ENCODE assay signal across 22 cellular contexts in genomic region chr12:13125996-13126395, GRCh38. TPM values are rescaled to one million over a fixed set of nuclear protein-coding genes. Genes with fewer than 3 reads are reported as not detected.
A peak's percentile ranks its signal among the peaks of the same experiment; 100 is the strongest.
DNase-seq lines count a peak whose midpoint lies in the region; ATAC-seq, FAIRE-seq and TF ChIP-seq lines count a peak whose summit lies in the region.
"Had no signal": no experiment of that assay in that cellular context is flagged by ENCODE, and none has a peak within 500 bp of the region (broad histone marks: within the 10 kb centered on the region; RNA-seq: fewer than 3 reads in every experiment).

No MANE protein-coding gene starts in this region.

- TF ChIP-seq CTCF in PC-9 (conservative IDR thresholded peaks at IDR 0.05) (no peak), bronchial epithelial cell (IDR thresholded peaks at IDR 0.05; ENCODE audit: insufficient read depth, low read length, severe bottlenecking) (no peak), keratinocyte (optimal IDR thresholded peaks at IDR 0.05 in 1 of 3, IDR thresholded peaks at IDR 0.05 in 1 of 3, conservative IDR thresholded peaks at IDR 0.05 in 1 of 3; ENCODE audit: extremely low read depth in 1 of 3, insufficient read depth in 2 of 3, low read length in 3 of 3) (no peak), natural killer cell (IDR thresholded peaks at IDR 0.05) (no peak)

- dilution Hi-C loops in keratinocyte (cut with MboI; ENCODE audit: extremely low pct_ligation_motif_present, low sequenced_read_pairs), result no loop called here

- H3K9ac ChIP-seq in keratinocyte (ENCODE audit: control insufficient read depth, extremely low read depth, insufficient read depth, low read length), result no peak overlapping the region
- H3K9ac ChIP-seq: GM23248 had no signal

- no peaks in the 10 kb centered on the region for H3K36me3 ChIP-seq in PC-9 (ENCODE audit: low read depth)
- H3K36me3 ChIP-seq in bronchial epithelial cell (ENCODE audit: control insufficient read depth, insufficient read depth, low read length), result no peaks in the 10 kb centered on the region
- H3K36me3 ChIP-seq in keratinocyte (ENCODE audit: control insufficient read depth in 2 of 2, extremely low read depth in 1 of 2, insufficient read depth in 2 of 2, low read length in 2 of 2), result no peaks in the 10 kb centered on the region
- H3K36me3 ChIP-seq: BE2C had no signal

- FAIRE-seq in bronchial epithelial cell (lab: Jason Lieb, UNC) (no peak), keratinocyte (lab: Jason Lieb, UNC) (peak; percentile 32)
- FAIRE-seq: GM12891, GM19239, HTR-8/SVneo had no signal

- CTCF ChIA-PET in PC-9 (lab: Charles Lee), result no interaction called here

- no peak overlapping the region for H3K27ac Mint-ChIP-seq in natural killer cell
- H3K27ac Mint-ChIP-seq: CD4-positive, CD25-positive, alpha-beta regulatory T cell; CD8-positive, alpha-beta memory T cell had no signal

- intact Hi-C loops in PC-9 (cut with micrococcal nuclease; ENCODE audit: unreplicated experiment) (loop anchor here (1.0 kb wide), 4 partner anchors 9 to 70 kb away; partner anchors contain the start of gene EMP1), natural killer cell (cut with micrococcal nuclease) (no loop called here)

- POLR2A ChIA-PET in PC-9 (lab: Charles Lee; ENCODE audit: unreplicated experiment), result interaction anchor here (0.7 kb wide), 1 partner anchor 24 kb away, joined by 6 read pairs; no protein-coding TSS in a partner anchor

- no peaks in the 10 kb centered on the region for H3K9me3 Mint-ChIP-seq in natural killer cell
- H3K9me3 Mint-ChIP-seq: CD8-positive, alpha-beta memory T cell had no signal

- no peaks in the 10 kb centered on the region for H3K4me1 Mint-ChIP-seq in natural killer cell
- H3K4me1 Mint-ChIP-seq: CD4-positive, CD25-positive, alpha-beta regulatory T cell; CD8-positive, alpha-beta memory T cell had no signal

- H3K4me3 Mint-ChIP-seq in natural killer cell, result no peak overlapping the region
- H3K4me3 Mint-ChIP-seq: CD4-positive, CD25-positive, alpha-beta regulatory T cell; CD8-positive, alpha-beta memory T cell had no signal

- ATAC-seq in GM21390 (IDR thresholded peaks at IDR 0.05; ENCODE audit: unreplicated experiment), result no peak
- ATAC-seq in natural killer cell, result no peak

- no peaks in the 10 kb centered on the region for H3K9me2 ChIP-seq in PC-9 (ENCODE audit: insufficient read depth)

- H3K4me2 ChIP-seq in PC-9, result 0 out of 2 replicates have a peak overlapping the region, but pooled peaks have one; percentile 52
- peak overlapping the region; percentile 6 for H3K4me2 ChIP-seq in keratinocyte (ENCODE audit: control insufficient read depth, extremely low read depth, insufficient read depth, low read depth, low read length)

- peaks cover 22% of the 10 kb centered on the region for H3F3A ChIP-seq in PC-9 (ENCODE audit: insufficient read depth, low read depth)

- no peaks in the 10 kb centered on the region for H3K36me3 Mint-ChIP-seq in natural killer cell
- H3K36me3 Mint-ChIP-seq: CD4-positive, CD25-positive, alpha-beta regulatory T cell had no signal

- BruUV-seq in PC-9 (replicated peaks; lab: Mats Ljungman, UMichigan), result no TSS peak

- H3K4me1 ChIP-seq in PC-9 (replicated peaks; ENCODE audit: insufficient read depth) (peaks cover 44% of the 10 kb centered on the region), keratinocyte (ENCODE audit: control insufficient read depth, extremely low read depth, insufficient read depth, low read length) (peaks cover 26% of the 10 kb centered on the region)
- H3K4me1 ChIP-seq: BE2C had no signal

- DNase-seq in PC-9, result no peak
- DNase-seq in bronchial epithelial cell (ENCODE audit: low read depth), result peak; percentile 47
- DNase-seq in keratinocyte (ENCODE audit: low read depth, low spot score), result peak; percentile 5
- DNase-seq in natural killer cell, result no peak
- no peak for DNase-seq in GF-D8 (lab: John Stamatoyannopoulos, UW)
- DNase-seq: ACHN; BE2C; C1 segment of cervical spinal cord; CD8-positive, alpha-beta memory T cell; COR-L47; DMS 273 treated with DMSO at 0.1 percent for 48 hours; DMS53; DND-41; EL; GM23248; HCEC 1CT; IMR-90 had no signal

- H3K27me3 ChIP-seq in PC-9 (ENCODE audit: insufficient read depth, low read depth) (no peaks in the 10 kb centered on the region), bronchial epithelial cell (ENCODE audit: control insufficient read depth, insufficient read depth, low read length) (no peaks in the 10 kb centered on the region), keratinocyte (ENCODE audit: control insufficient read depth, extremely low read depth, insufficient read depth, low read length) (no peaks in the 10 kb centered on the region)

- no peaks in the 10 kb centered on the region for H3K9me3 ChIP-seq in PC-9 (ENCODE audit: insufficient read depth, low read depth)
- H3K9me3 ChIP-seq in keratinocyte (ENCODE audit: control insufficient read depth, low read depth, low read length), result no peaks in the 10 kb centered on the region
- H3K9me3 ChIP-seq: BE2C had no signal

- H4K20me1 ChIP-seq in PC-9 (ENCODE audit: insufficient read depth), result no peaks in the 10 kb centered on the region
- no peaks in the 10 kb centered on the region for H4K20me1 ChIP-seq in keratinocyte (ENCODE audit: control insufficient read depth, extremely low read depth, insufficient read depth, low read length)

- H3K27ac ChIP-seq in PC-9 (no peak overlapping the region), keratinocyte (ENCODE audit: control insufficient read depth, insufficient read depth, low read length) (no peak overlapping the region)
- H3K27ac ChIP-seq: GM23248 had no signal

- H2AFZ ChIP-seq in PC-9, result no peak overlapping the region
- H2AFZ ChIP-seq in keratinocyte (ENCODE audit: control insufficient read depth, low read length), result no peak overlapping the region
- H2AFZ ChIP-seq: GM23248 had no signal

- no peaks in the 10 kb centered on the region for H3K9me1 ChIP-seq in keratinocyte (ENCODE audit: control insufficient read depth, extremely low read depth, insufficient read depth, low read length)

- peaks cover 20 to 31% of the 10 kb centered on the region in 2 donors for H3K27me3 Mint-ChIP-seq in natural killer cell (ENCODE audit: low read depth in 2 of 2)

- H3K4me3 ChIP-seq in PC-9, result no peak overlapping the region
- no peak overlapping the region for H3K4me3 ChIP-seq in bronchial epithelial cell (ENCODE audit: low read depth, low read length)
- H3K4me3 ChIP-seq in keratinocyte (ENCODE audit: control insufficient read depth in 2 of 3, extremely low read depth in 1 of 3, insufficient read depth in 2 of 3, low read depth in 1 of 3, low read length in 3 of 3), result no peak overlapping the region
- H3K4me3 ChIP-seq: GM23248 had no signal

- H3K79me2 ChIP-seq in PC-9 (ENCODE audit: low read depth), result no peaks in the 10 kb centered on the region
- H3K79me2 ChIP-seq in keratinocyte (ENCODE audit: control insufficient read depth, insufficient read depth, low read length), result no peaks in the 10 kb centered on the region

RNA-seq across cellular contexts. Expression of gene GSG1, which starts 22.5 kb away (rescaled TPM):
- total RNA-seq in PC-9 (2021) (0.41 TPM in 1 of 2 replicates, not detected in the other), bronchial epithelial cell (not detected in 2 replicates), natural killer cell (not detected)
- polyA plus RNA-seq in keratinocyte, result 0.05 TPM in 1 of 3 replicates, not detected in the others
- polyA plus RNA-seq in keratinocyte (2011; ENCODE audit: low read depth), result not detected
- polyA plus RNA-seq in keratinocyte (2011; cell fraction: cytosol; rRNA removed), result not detected in 2 replicates
- polyA plus RNA-seq in keratinocyte (2011; cell fraction: nucleus; rRNA removed), result not detected in 2 replicates
- 0.14 and 0.16 TPM in 2 replicates for polyA plus RNA-seq in keratinocyte (2012; ENCODE audit: low replicate concordance)
- 0.46 TPM in 1 of 3 replicates, not detected in the others for polyA minus RNA-seq in keratinocyte
- polyA minus RNA-seq in keratinocyte (2011; cell fraction: cytosol; rRNA and poly(A)+ RNA removed), result not detected
- polyA minus RNA-seq in keratinocyte (2011; cell fraction: nucleus; rRNA and poly(A)+ RNA removed), result not detected in 2 replicates
- total RNA-seq: CD4-positive, CD25-positive, alpha-beta regulatory T cell; CD8-positive, alpha-beta memory T cell had no signal
- polyA plus RNA-seq: CD8-positive, alpha-beta memory T cell had no signal

Comparison
In these comparisons a context has a peak if more than half of its experiments do, and no peak if none do; other contexts are left out.
1. DNase-seq: peak in bronchial epithelial cell (single experiment) and keratinocyte (single experiment); none in PC-9 (0 of 2), natural killer cell (single experiment) and GF-D8 (single experiment).